ENCODE assay signal across 18 cellular contexts in genomic region chr11:21464601-21465193, GRCh38.
"Had no signal": no experiment of that assay in that cellular context is flagged by ENCODE, and none has a peak within 500 bp of the region (broad histone marks: within the 10 kb centered on the region; RNA-seq: fewer than 3 reads in every experiment).

No MANE protein-coding gene starts in this region.

- H3K4me3 Mint-ChIP-seq: activated B cell treated with CpG ODN at 0.5 μM for 24 hours; activated CD4-positive, alpha-beta T cell treated with anti-CD3 and anti-CD28 coated beads, Interleukin-2, amount 10 ng/mL, durations not matched to agents 24 days and 14 days; memory B cell; natural killer cell; stimulated activated memory B cell treated with anti-CD40 and anti-IgM and Interleukin-4, amounts not matched to agents 10 μg/mL and 1 μg/mL and 100 μg/mL, for 72 hours; T-helper 1 cell treated with Interleukin-12 subunit alpha and Interleukin-12 subunit beta and Interleukin-4 antibody, amounts not matched to agents 30 μg/mL and 1 μg/mL, for 36 hours had no signal

- DNase-seq: activated B cell treated with CpG ODN at 0.5 μM for 24 hours; activated CD4-positive, alpha-beta T cell treated with anti-CD3 and anti-CD28 coated beads, Interleukin-2, amount 10 ng/mL, durations not matched to agents 24 days and 14 days; amygdala; dermis blood vessel endothelial cell; foreskin melanocyte; heart left ventricle; left ventricle myocardium inferior; natural killer cell; right lobe of liver; spleen; stimulated activated CD4-positive, alpha-beta T cell treated with anti-CD3 and anti-CD28 coated beads, Interleukin-1b, Interleukin-23, amount 100 ng/mL, for 48 hours; substantia nigra; transverse colon had no signal

- H3K27me3 Mint-ChIP-seq: activated B cell treated with CpG ODN at 0.5 μM for 24 hours; activated CD4-positive, alpha-beta T cell treated with anti-CD3 and anti-CD28 coated beads, Interleukin-2, amount 10 ng/mL, durations not matched to agents 24 days and 14 days; memory B cell; stimulated activated memory B cell treated with anti-CD40 and anti-IgM and Interleukin-4, amounts not matched to agents 10 μg/mL and 1 μg/mL and 100 μg/mL, for 72 hours had no signal

- H3K4me3 ChIP-seq: heart left ventricle, left ventricle myocardium inferior, prostate gland, right lobe of liver, spleen, transverse colon had no signal

- H3K9me3 Mint-ChIP-seq: activated CD4-positive, alpha-beta T cell treated with anti-CD3 and anti-CD28 coated beads, Interleukin-2, amount 10 ng/mL, durations not matched to agents 24 days and 14 days; stimulated activated memory B cell treated with anti-CD40 and anti-IgM and Interleukin-4, amounts not matched to agents 10 μg/mL and 1 μg/mL and 100 μg/mL, for 72 hours; T-helper 1 cell treated with Interleukin-12 subunit alpha and Interleukin-12 subunit beta and Interleukin-4 antibody, amounts not matched to agents 30 μg/mL and 1 μg/mL, for 36 hours had no signal

- H3K4me1 Mint-ChIP-seq: activated B cell treated with CpG ODN at 0.5 μM for 24 hours; activated CD4-positive, alpha-beta T cell treated with anti-CD3 and anti-CD28 coated beads, Interleukin-2, amount 10 ng/mL, durations not matched to agents 24 days and 14 days; memory B cell; natural killer cell; stimulated activated memory B cell treated with anti-CD40 and anti-IgM and Interleukin-4, amounts not matched to agents 10 μg/mL and 1 μg/mL and 100 μg/mL, for 72 hours had no signal

- H3K27ac Mint-ChIP-seq: activated B cell treated with CpG ODN at 0.5 μM for 24 hours; activated CD4-positive, alpha-beta T cell treated with anti-CD3 and anti-CD28 coated beads, Interleukin-2, amount 10 ng/mL, durations not matched to agents 24 days and 14 days; activated naive CD4-positive, alpha-beta T cell treated with anti-CD3 and anti-CD28 coated beads, Interleukin-2, amount 50 U/mL, for 72 hours; memory B cell; natural killer cell; stimulated activated memory B cell treated with anti-CD40 and anti-IgM and Interleukin-4, amounts not matched to agents 10 μg/mL and 1 μg/mL and 100 μg/mL, for 72 hours; T-helper 1 cell treated with Interleukin-12 subunit alpha and Interleukin-12 subunit beta and Interleukin-4 antibody, amounts not matched to agents 30 μg/mL and 1 μg/mL, for 36 hours had no signal

- H3K36me3 Mint-ChIP-seq: activated naive CD4-positive, alpha-beta T cell treated with anti-CD3 and anti-CD28 coated beads, Interleukin-2, amount 50 U/mL, for 72 hours; memory B cell; natural killer cell; stimulated activated memory B cell treated with anti-CD40 and anti-IgM and Interleukin-4, amounts not matched to agents 10 μg/mL and 1 μg/mL and 100 μg/mL, for 72 hours had no signal

- ATAC-seq: activated naive CD4-positive, alpha-beta T cell treated with anti-CD3 and anti-CD28 coated beads, Interleukin-2, amount 50 U/mL, for 72 hours; heart left ventricle; natural killer cell; right lobe of liver; stimulated activated memory B cell treated with anti-CD40 and anti-IgM and Interleukin-4, amounts not matched to agents 10 μg/mL and 1 μg/mL and 100 μg/mL, for 72 hours had no signal
